1 cellular context compared by ENCODE assay signal in genomic region chr20:36862857-36863668, GRCh38.
TF ChIP-seq lines count a peak whose summit lies in the region.

No MANE protein-coding gene starts in this region.

TF ChIP-seq in K562, 482 proteins besides CTCF, POLR2A, EP300 and RAD21 (continued from another document):
- TF ChIP-seq THAP12 (CRISPR knock-in tag; IDR thresholded peaks at IDR 0.05): 0 out of 2 replicates have a peak, but pooled peaks have one; percentile 12
- TF ChIP-seq ERF (CRISPR knock-in tag; IDR thresholded peaks at IDR 0.05): peak; percentile 59; the same call in 1 of the 2 replicates
- peak; percentile 62; the same call in 1 of the 2 replicates for TF ChIP-seq PHF8 (IDR thresholded peaks at IDR 0.05; ENCODE audit: borderline replicate concordance, low read length)
- TF ChIP-seq ZBTB7A (IDR thresholded peaks at IDR 0.05; ENCODE audit: borderline replicate concordance, control insufficient read depth, low read depth, low read length): 0 out of 2 replicates have a peak, but pooled peaks have one; percentile 26
- no peak for TF ChIP-seq ZNF324 (CRISPR knock-in tag; IDR thresholded peaks at IDR 0.05)
- peak; percentile 30; the same call in 1 of the 2 replicates for TF ChIP-seq GATAD2B (IDR thresholded peaks at IDR 0.05; ENCODE audit: borderline replicate concordance)
- TF ChIP-seq TGIF2 (CRISPR knock-in tag; IDR thresholded peaks at IDR 0.05): no peak
- TF ChIP-seq ZNF592 (IDR thresholded peaks at IDR 0.05): 0 out of 2 replicates have a peak, but pooled peaks have one; percentile 51
- TF ChIP-seq UBTF (IDR thresholded peaks at IDR 0.05; ENCODE audit: borderline replicate concordance in 1 of 2, low read depth in 2 of 2, low read length in 2 of 2): 0 out of 4 replicates have a peak, but pooled peaks of 1 of the 2 experiments have one; percentile 4
- peak; percentile 10; the same call in 1 of the 2 replicates for TF ChIP-seq L3MBTL2 (IDR thresholded peaks at IDR 0.05)
- peak; percentile 1; the same call in 1 of the 2 replicates for TF ChIP-seq CXXC5 (CRISPR knock-in tag; IDR thresholded peaks at IDR 0.05)
- TF ChIP-seq ZNF740 (CRISPR knock-in tag; IDR thresholded peaks at IDR 0.05): 0 out of 2 replicates have a peak, but pooled peaks have one; percentile 15
- no peak for TF ChIP-seq ZNF740 (tag; IDR thresholded peaks at IDR 0.05)
- TF ChIP-seq SIN3B (IDR thresholded peaks at IDR 0.05; ENCODE audit: low read depth): peak; percentile 37; the same call in 1 of the 2 replicates
- TF ChIP-seq SMAD4 (CRISPR knock-in tag; conservative IDR thresholded peaks at IDR 0.05): peak; percentile 20; the same call in 1 of the 2 replicates
- peak in 1 of 2 experiments; percentile 32 for TF ChIP-seq E2F6 (IDR thresholded peaks at IDR 0.05; ENCODE audit: borderline replicate concordance in 1 of 2, extremely low read depth in 1 of 2, insufficient read depth in 1 of 2, insufficient read length in 1 of 2, low read depth in 1 of 2, low read length in 1 of 2, poor library complexity in 1 of 2, severe bottlenecking in 1 of 2)
TF ChIP-seq in K562: peak in this region for 19.
